Comparison of ENCODE assay signal across 27 cellular contexts in the genomic region with DNA sequence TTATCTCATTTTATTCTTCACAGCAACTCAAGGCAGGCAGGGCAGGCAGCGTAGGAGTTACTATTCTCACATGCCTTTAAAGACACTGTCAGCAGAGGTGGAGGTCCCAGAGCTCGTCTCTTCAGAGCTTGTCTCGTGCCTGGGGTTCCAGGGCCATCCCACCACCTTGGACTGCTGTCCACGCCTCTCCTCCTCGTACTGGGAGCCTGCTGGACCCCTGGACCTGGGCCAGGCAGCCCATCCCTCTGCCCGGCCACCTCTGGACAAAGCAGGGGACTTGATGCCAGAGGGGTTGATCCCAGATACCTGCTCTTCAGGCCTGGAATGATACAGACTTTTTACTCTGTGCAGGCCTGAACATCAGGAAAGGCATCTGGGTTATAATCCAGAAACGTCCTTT.
"Had no signal": no experiment of that assay in that cellular context is flagged by ENCODE, and none has a peak within 500 bp of the region (broad histone marks: within the 10 kb centered on the region; RNA-seq: fewer than 3 reads in every experiment).

No MANE protein-coding gene starts in this region.

- H3K9me3 ChIP-seq: esophagus muscularis mucosa, gastroesophageal sphincter had no signal

- H3K4me1 ChIP-seq: esophagus muscularis mucosa, gastroesophageal sphincter had no signal

- H3K27ac ChIP-seq: coronary artery, esophagus muscularis mucosa, gastroesophageal sphincter had no signal

- H3K9me3 Mint-ChIP-seq: activated CD4-positive, alpha-beta T cell treated with anti-CD3 and anti-CD28 coated beads, Interleukin-2, amount 10 ng/mL, durations not matched to agents 7 days and 5 days; activated CD8-positive, alpha-beta T cell treated with anti-CD3 and anti-CD28 coated beads for 36 hours; activated T-cell treated with anti-CD3 and anti-CD28 coated beads, Interleukin-2, amount 50 U/mL, for 4 hours; activated T-helper 17 cell treated with anti-CD3 and anti-CD28 coated beads, Interleukin-2, amount 50 U/mL, for 72 hours; dendritic cell treated with granulocyte-macrophage colony-stimulating factor and Interleukin-4, amounts not matched to agents 40 ng/mL and 50 ng/mL, for 4 days; effector memory CD8-positive, alpha-beta T cell had no signal

- DNase-seq: activated CD4-positive, alpha-beta T cell treated with anti-CD3 and anti-CD28 coated beads for 4 hours; activated CD4-positive, alpha-beta T cell treated with anti-CD3 and anti-CD28 coated beads, Interleukin-2, amount 10 ng/mL, durations not matched to agents 7 days and 5 days; activated CD4-positive, alpha-beta T cell treated with anti-CD3 and anti-CD28 coated beads, Interleukin-2, amount 50 U/mL, for 4 hours; activated CD4-positive, CD25-positive, alpha-beta regulatory T cell; activated CD4-positive, CD25-positive, alpha-beta regulatory T cell treated with anti-CD3 and anti-CD28 coated beads, Interleukin-2, amount 50 U/mL, for 72 hours; activated CD8-positive, alpha-beta memory T cell treated with anti-CD3 and anti-CD28 coated beads for 24 hours; activated CD8-positive, alpha-beta T cell treated with anti-CD3 and anti-CD28 coated beads for 36 hours; activated effector memory CD4-positive, alpha-beta T cell treated with Interleukin-2 at 50 U/mL for 16 hours; activated gamma-delta T cell treated with Interleukin-2 at 50 U/mL for 16 hours; activated naive CD4-positive, alpha-beta T cell treated with anti-CD3 and anti-CD28 coated beads, Interleukin-2, amount 50 U/mL, for 16 hours; activated naive CD4-positive, alpha-beta T cell treated with Interleukin-2 at 50 U/mL for 16 hours; activated T-cell treated with anti-CD3 and anti-CD28 coated beads, Interleukin-2, amount 50 U/mL, for 4 hours; amniotic stem cell; anterior cingulate cortex; central memory CD4-positive, alpha-beta T cell; cerebellar nuclear complex; effector CD4-positive, alpha-beta T cell; effector memory CD8-positive, alpha-beta T cell; erythroblast; foreskin melanocyte; T-helper 2 cell had no signal

- H3K27me3 Mint-ChIP-seq: activated CD4-positive, alpha-beta T cell treated with anti-CD3 and anti-CD28 coated beads, Interleukin-2, amount 10 ng/mL, durations not matched to agents 7 days and 5 days; activated CD8-positive, alpha-beta T cell treated with anti-CD3 and anti-CD28 coated beads for 36 hours; activated naive CD8-positive, alpha-beta T cell; activated T-helper 17 cell treated with anti-CD3 and anti-CD28 coated beads, Interleukin-2, amount 50 U/mL, for 72 hours; dendritic cell treated with granulocyte-macrophage colony-stimulating factor and Interleukin-4, amounts not matched to agents 40 ng/mL and 50 ng/mL, for 4 days; effector memory CD8-positive, alpha-beta T cell had no signal

- H3K36me3 Mint-ChIP-seq: activated naive CD8-positive, alpha-beta T cell had no signal

- H3K27me3 ChIP-seq: esophagus muscularis mucosa, gastroesophageal sphincter had no signal

- H3K4me1 Mint-ChIP-seq: activated CD4-positive, alpha-beta T cell treated with anti-CD3 and anti-CD28 coated beads, Interleukin-2, amount 10 ng/mL, durations not matched to agents 7 days and 5 days; activated T-helper 17 cell treated with anti-CD3 and anti-CD28 coated beads, Interleukin-2, amount 50 U/mL, for 72 hours had no signal

- H3K27ac Mint-ChIP-seq: activated CD4-positive, alpha-beta T cell treated with anti-CD3 and anti-CD28 coated beads, Interleukin-2, amount 10 ng/mL, durations not matched to agents 7 days and 5 days; activated CD8-positive, alpha-beta T cell treated with anti-CD3 and anti-CD28 coated beads for 36 hours; activated naive CD8-positive, alpha-beta T cell; activated T-helper 17 cell treated with anti-CD3 and anti-CD28 coated beads, Interleukin-2, amount 50 U/mL, for 72 hours; dendritic cell treated with granulocyte-macrophage colony-stimulating factor and Interleukin-4, amounts not matched to agents 40 ng/mL and 50 ng/mL, for 4 days; effector memory CD8-positive, alpha-beta T cell had no signal

- H3K36me3 ChIP-seq: esophagus muscularis mucosa, gastroesophageal sphincter had no signal

- H3K4me3 Mint-ChIP-seq: activated CD4-positive, alpha-beta T cell treated with anti-CD3 and anti-CD28 coated beads, Interleukin-2, amount 10 ng/mL, durations not matched to agents 7 days and 5 days; activated CD8-positive, alpha-beta T cell treated with anti-CD3 and anti-CD28 coated beads for 36 hours; activated naive CD8-positive, alpha-beta T cell; activated T-cell treated with anti-CD3 and anti-CD28 coated beads, Interleukin-2, amount 50 U/mL, for 4 hours; activated T-helper 17 cell treated with anti-CD3 and anti-CD28 coated beads, Interleukin-2, amount 50 U/mL, for 72 hours; dendritic cell treated with granulocyte-macrophage colony-stimulating factor and Interleukin-4, amounts not matched to agents 40 ng/mL and 50 ng/mL, for 4 days; effector memory CD8-positive, alpha-beta T cell had no signal

- H3K4me3 ChIP-seq: coronary artery, esophagus muscularis mucosa, gastroesophageal sphincter had no signal

- ATAC-seq: activated CD8-positive, alpha-beta T cell treated with anti-CD3 and anti-CD28 coated beads for 36 hours; activated T-cell treated with anti-CD3 and anti-CD28 coated beads, Interleukin-2, amount 50 U/mL, for 4 hours; activated T-helper 17 cell treated with anti-CD3 and anti-CD28 coated beads, Interleukin-2, amount 50 U/mL, for 72 hours; effector memory CD8-positive, alpha-beta T cell; gastroesophageal sphincter had no signal
